Comparison of ENCODE assay signal across 7 cellular contexts in the genomic region with DNA sequence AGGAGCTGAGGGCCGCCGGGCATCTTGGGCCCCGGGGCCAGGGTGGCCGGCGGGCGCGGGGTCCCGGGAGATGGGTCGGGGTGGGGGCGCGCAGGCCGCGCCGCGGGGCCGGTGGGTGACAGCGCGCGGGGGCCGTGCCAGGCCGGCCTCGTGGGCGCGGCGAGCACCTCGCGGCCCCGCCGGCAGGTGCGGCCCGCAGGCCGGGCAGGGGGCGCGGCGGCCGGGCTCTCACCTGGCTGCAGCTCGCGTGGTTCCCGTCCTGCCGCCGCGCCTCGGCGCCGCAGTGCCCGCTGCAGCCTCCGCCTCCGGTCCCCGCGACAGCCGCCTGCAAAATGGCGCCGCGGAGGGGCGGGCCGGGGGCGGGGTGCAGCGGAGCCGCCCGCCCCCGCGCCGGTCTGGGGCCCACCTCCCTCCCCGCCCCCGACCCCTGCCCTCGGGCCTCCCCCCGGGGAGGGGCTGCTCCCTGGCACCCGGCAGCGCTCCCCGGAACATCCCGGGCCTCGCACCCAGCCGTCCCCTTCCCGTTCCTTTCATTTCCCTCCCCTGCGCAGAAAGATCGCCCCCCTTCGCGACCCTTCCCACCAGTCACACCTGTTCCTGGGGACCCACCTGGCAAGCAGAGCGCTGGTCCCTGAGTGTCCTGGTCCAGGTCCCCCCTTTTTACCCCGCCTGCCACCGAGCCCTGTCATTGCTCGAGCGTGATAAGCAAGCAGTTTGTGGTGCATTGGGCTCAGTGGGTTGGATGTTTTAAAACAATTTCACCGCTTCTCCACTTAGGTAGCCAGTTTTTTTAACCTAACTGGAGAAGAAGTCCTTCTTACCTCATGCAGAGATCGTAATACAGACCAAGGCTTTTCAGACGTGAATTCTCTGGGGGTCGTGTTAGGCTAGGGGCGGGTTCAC. TPM values are rescaled to one million over a fixed set of nuclear protein-coding genes. Genes with fewer than 3 reads are reported as not detected.
A peak's percentile ranks its signal among the peaks of the same experiment; 100 is the strongest.
DNase-seq lines count a peak whose midpoint lies in the region; ATAC-seq and TF ChIP-seq lines count a peak whose summit lies in the region.

A gene (minus strand): TSS at position 337 of the 903 bp plus-strand sequence. CDS start 68,948 bp downstream, outside the sequence.

- DNase-seq in HT1080 (ENCODE audit: low read depth) = no peak
- peak; percentile 26 to 75 (median 55) for DNase-seq in T-helper 2 cell
- DNase-seq in astrocyte of the spinal cord (ENCODE audit: low read depth, low spot score) = no peak
- DNase-seq in skeletal muscle cell (ENCODE audit: low read depth) = no peak
- no peak for DNase-seq in cerebellar nuclear complex (lab: John Stamatoyannopoulos, UW)

- H3K9me3 ChIP-seq in iPS-15b (ENCODE audit: control insufficient read depth, insufficient read depth, low read length) = no peaks in the 10 kb centered on the region

- no peak within 1 kb of the TSS for H3K9ac ChIP-seq in iPS-15b (ENCODE audit: low read depth, low read length)

- peak; percentile 60 for ATAC-seq in GM18498 (IDR thresholded peaks at IDR 0.05; ENCODE audit: unreplicated experiment)

- peaks cover 14% of the 10 kb centered on the region for H3K4me1 ChIP-seq in iPS-15b (ENCODE audit: control insufficient read depth, insufficient read depth, low read length)

- H3K36me3 ChIP-seq in iPS-15b (ENCODE audit: control insufficient read depth, insufficient read depth, low read length) = no peaks in the 10 kb centered on the region

- no peak for TF ChIP-seq CTCF in astrocyte of the spinal cord (IDR thresholded peaks at IDR 0.05; ENCODE audit: low read depth, low read length)

- in situ Hi-C loops in astrocyte of the spinal cord (cut with HindIII; ENCODE audit: low sequenced_read_pairs) = no loop called here

- H3K4me3 ChIP-seq in astrocyte of the spinal cord (ENCODE audit: low read depth, low read length) (peak within 1 kb of the TSS; percentile 62), iPS-15b (ENCODE audit: low read depth, low read length) (peak within 1 kb of the TSS; percentile 91), skeletal muscle cell (ENCODE audit: low read depth, low read length) (peak within 1 kb of the TSS; percentile 55)

- peaks cover 10% of the 10 kb centered on the region for H3K27me3 ChIP-seq in iPS-15b (ENCODE audit: control insufficient read depth, insufficient read depth, low read length)

RNA-seq across cellular contexts. Expression of the gene that starts here (rescaled TPM):
- total RNA-seq in HT1080 (2014; rRNA removed; shearing (Covaris generic)) = 18.0 and 21.1 TPM in 2 replicates
- polyA plus RNA-seq in HT1080 (2015; cell fraction: cytosol; rRNA removed) = 15.8 and 19.8 TPM in 2 replicates
- 45.4 and 47.1 TPM in 2 replicates for polyA plus RNA-seq in HT1080 (2015; cell fraction: nucleus; rRNA removed)

Comparison
In these comparisons a context has a peak if more than half of its experiments do, and no peak if none do; other contexts are left out.
1. DNase-seq: peak in T-helper 2 cell (5 of 5); none in HT1080 (single experiment), astrocyte of the spinal cord (single experiment), skeletal muscle cell (single experiment) and cerebellar nuclear complex (0 of 2).
2. Peak in every context shown above with its lines, with median percentiles within 50 percentile points of each other: H3K4me3 ChIP-seq.